ENCODE assay signal across 10 cellular contexts in genomic region chr22:31139866-31140716, GRCh38. TPM values are rescaled to one million over a fixed set of nuclear protein-coding genes. Genes with fewer than 3 reads are reported as not detected.
DNase-seq lines count a peak whose midpoint lies in the region; ATAC-seq and TF ChIP-seq lines count a peak whose summit lies in the region.
"Had no signal": no experiment of that assay in that cellular context is flagged by ENCODE, and none has a peak within 500 bp of the region (broad histone marks: within the 10 kb centered on the region; RNA-seq: fewer than 3 reads in every experiment).

Gene PLA2G3 (minus strand): TSS chr22:31140508. CDS start chr22:31140354, 154 bp downstream.

- no peaks in the 10 kb centered on the region for H3K36me3 ChIP-seq in GM23248 (ENCODE audit: low read depth)
- H3K36me3 ChIP-seq: suprapubic skin had no signal

- ATAC-seq in omental fat pad (ENCODE audit: low FRiP score) (peak; percentile 12), HG02588 (IDR thresholded peaks at IDR 0.05; ENCODE audit: unreplicated experiment) (no peak)

- H3K9me3 ChIP-seq in GM23248 (ENCODE audit: low read depth) = no peaks in the 10 kb centered on the region
- H3K9me3 ChIP-seq: suprapubic skin had no signal

- in situ Hi-C loops in GM23248 (cut with MboI) = no loop called here

- 25 to 32% methylated on average over 20 to 21 of the region's 24 CpGs for WGBS in GM23248 (ENCODE audit: low coverage in 1 of 2, low lambda C conversion rate in 2 of 2, missing lambda C conversion rate in 2 of 2), 2 experiments

- no peaks in the 10 kb centered on the region for H3K4me1 ChIP-seq in GM23248 (ENCODE audit: insufficient read depth)

- no peak within 1 kb of the TSS for H2AFZ ChIP-seq in GM23248

- H3K27me3 ChIP-seq in GM23248 (replicated peaks; ENCODE audit: insufficient read depth) = peaks cover 20% of the 10 kb centered on the region

- no peak within 1 kb of the TSS for H3K4me3 ChIP-seq in GM23248
- peak within 1 kb of the TSS; percentile 2 for H3K4me3 ChIP-seq in epithelial cell of esophagus (ENCODE audit: low read length)
- H3K4me3 ChIP-seq: suprapubic skin had no signal

- TF ChIP-seq CTCF in epithelial cell of esophagus (IDR thresholded peaks at IDR 0.05; ENCODE audit: insufficient read depth, low read depth, low read length, missing control alignments) (no peak), omental fat pad (IDR thresholded peaks at IDR 0.05) (no peak)

- H3K27ac ChIP-seq in GM23248 = no peak within 1 kb of the TSS
- H3K27ac ChIP-seq: suprapubic skin had no signal

- H3K79me2 ChIP-seq in GM23248 (ENCODE audit: insufficient read depth) = no peaks in the 10 kb centered on the region

- no peaks in the 10 kb centered on the region for H4K20me1 ChIP-seq in GM23248 (ENCODE audit: insufficient read depth)

- H3K9ac ChIP-seq in GM23248 = no peak within 1 kb of the TSS

- DNase-seq in GM23248 (peak; percentile 33), NCI-H2171 (lab: John Stamatoyannopoulos, UW) (peak; percentile 69), epithelial cell of esophagus (ENCODE audit: low read depth) (peak; percentile 61), omental fat pad (ENCODE audit: low spot score) (no peak), SW 1271 (lab: John Stamatoyannopoulos, UW) (no peak), NOMO-1 treated with DMSO at 0.1 percent for 48 hours (lab: John Stamatoyannopoulos, UW; ENCODE audit: unreplicated experiment) (no peak), NK-92 (lab: John Stamatoyannopoulos, UW; ENCODE audit: unreplicated experiment) (no peak)
- DNase-seq: naive B cell had no signal

- H3F3A ChIP-seq in GM23248 (ENCODE audit: insufficient read depth) = no peaks in the 10 kb centered on the region

- no peaks in the 10 kb centered on the region for H3K9me2 ChIP-seq in GM23248 (ENCODE audit: insufficient read depth)

- no peak within 1 kb of the TSS for H3K4me2 ChIP-seq in GM23248 (ENCODE audit: unreplicated experiment)

RNA-seq across cellular contexts. Expression of gene PLA2G3, which starts in this region (rescaled TPM):
- not detected in 2 replicates for total RNA-seq in GM23248 (2014; rRNA removed; shearing (Covaris generic))
- not detected in 2 replicates for polyA plus RNA-seq in GM23248 (2016; fragmentation: Nextera tagmentation; extraction: Ambion mirVana)
- total RNA-seq in omental fat pad = not detected

Comparison
In these comparisons a context has a peak if more than half of its experiments do, and no peak if none do; other contexts are left out.
1. Peak in DNase-seq in GM23248; RNA of the gene not detected or under 1 TPM.
2. Peak in ATAC-seq in omental fat pad; RNA of the gene not detected or under 1 TPM.
3. DNase-seq: peak in NCI-H2171 (single experiment) and epithelial cell of esophagus (single experiment); none in omental fat pad (single experiment), SW 1271 (0 of 2), NOMO-1 treated with DMSO at 0.1 percent for 48 hours (single experiment) and NK-92 (single experiment).